21 cellular contexts compared by ENCODE assay signal in genomic region chr6:82208914-82209313, GRCh38. TPM values are rescaled to one million over a fixed set of nuclear protein-coding genes. Genes with fewer than 3 reads are reported as not detected.
A peak's percentile ranks its signal among the peaks of the same experiment; 100 is the strongest.
DNase-seq lines count a peak whose midpoint lies in the region; ATAC-seq, FAIRE-seq and TF ChIP-seq lines count a peak whose summit lies in the region.
"Had no signal": no experiment of that assay in that cellular context is flagged by ENCODE, and none has a peak within 500 bp of the region (broad histone marks: within the 10 kb centered on the region; RNA-seq: fewer than 3 reads in every experiment).

No MANE protein-coding gene starts in this region.

- BruUV-seq in MCF 10A (replicated peaks; lab: Mats Ljungman, UMichigan) = no TSS peak
- BruUV-seq in K562 (replicated peaks; lab: Mats Ljungman, UMichigan) = no TSS peak

- no peak overlapping the region for H3K4me3 Mint-ChIP-seq in MCF 10A (ENCODE audit: unreplicated experiment)
- H3K4me3 Mint-ChIP-seq in stimulated activated effector memory CD8-positive, alpha-beta T cell treated with anti-CD3 and anti-CD28 coated beads, Interleukin-12 subunit alpha, Interleukin-12 subunit beta, amount 100 ng/mL, for 72 hours = no peak overlapping the region
- H3K4me3 Mint-ChIP-seq: CD8-positive, alpha-beta memory T cell; HFFc6 had no signal

- ATAC-seq in K562 = no peak
- peak; percentile 67 for ATAC-seq in stimulated activated effector memory CD8-positive, alpha-beta T cell treated with anti-CD3 and anti-CD28 coated beads, Interleukin-12 subunit alpha, Interleukin-12 subunit beta, amount 100 ng/mL, for 72 hours
- ATAC-seq in HG02588 (IDR thresholded peaks at IDR 0.05; ENCODE audit: unreplicated experiment) = no peak
- ATAC-seq: A549 had no signal

- DNase-seq in MCF 10A (ENCODE audit: unreplicated experiment) (peak; percentile 0), breast epithelium (ENCODE audit: low spot score in 2 of 2) (no peak), NB4 (ENCODE audit: low read depth) (peak; percentile 40), K562 (ENCODE audit: extremely low read depth in 1 of 4, low spot score in 3 of 4) (no peak), 8988T (no peak), NCI-H1436 treated with DMSO at 0.1 percent for 48 hours (lab: John Stamatoyannopoulos, UW) (no peak)
- no peak for DNase-seq in stimulated activated effector memory CD8-positive, alpha-beta T cell treated with anti-CD3 and anti-CD28 coated beads, Interleukin-12 subunit alpha, Interleukin-12 subunit beta, amount 100 ng/mL, for 72 hours (ENCODE audit: low spot score in 2 of 2)
- DNase-seq: CD8-positive, alpha-beta memory T cell; DMS79; HFFc6; NCI-H1105 treated with DMSO at 0.1 percent for 48 hours; NCI-H1694 treated with DMSO at 0.1 percent for 48 hours; NCI-H226; NCI-H524; NCI-H82; SJCRH30 had no signal

- H4K20me1 ChIP-seq in K562 (replicated peaks; ENCODE audit: control insufficient read depth, insufficient read depth, low read length) = no peaks in the 10 kb centered on the region
- H4K20me1 ChIP-seq: BLaER1 treated with 17β-estradiol and CSF1 and Interleukin-3, amounts not matched to agents 10 nM and 100 nM had no signal

- no peaks in the 10 kb centered on the region for H3K4me1 ChIP-seq in breast epithelium
- H3K4me1 ChIP-seq in K562 (replicated peaks in 1 of 2; ENCODE audit: control insufficient read depth in 2 of 2, insufficient read depth in 2 of 2, low read length in 2 of 2) = peaks cover 2 to 5% of the 10 kb centered on the region in 2 experiments; a peak in 4 of 5 replicates

- TF ChIP-seq EP300 in K562 (IDR thresholded peaks at IDR 0.05; ENCODE audit: low read length) = no peak

- no peak overlapping the region for H3K4me3 ChIP-seq in breast epithelium
- no peak overlapping the region for H3K4me3 ChIP-seq in NB4 (ENCODE audit: low read depth, low read length)
- H3K4me3 ChIP-seq in K562 = no peak overlapping the region
- H3K4me3 ChIP-seq: A549; BLaER1 treated with 17β-estradiol and CSF1 and Interleukin-3, amounts not matched to agents 10 nM and 100 nM; SJCRH30 had no signal

- peaks cover 82% of the 10 kb centered on the region for H3K36me3 Mint-ChIP-seq in MCF 10A (ENCODE audit: insufficient read depth, unreplicated experiment)
- peaks cover 99% of the 10 kb centered on the region for H3K36me3 Mint-ChIP-seq in stimulated activated effector memory CD8-positive, alpha-beta T cell treated with anti-CD3 and anti-CD28 coated beads, Interleukin-12 subunit alpha, Interleukin-12 subunit beta, amount 100 ng/mL, for 72 hours

- no peaks in the 10 kb centered on the region for H3K9me1 ChIP-seq in K562 (ENCODE audit: control insufficient read depth, insufficient read depth, low read length)

- POLR2A ChIA-PET in MCF 10A (lab: Yijun Ruan, JAX) (no interaction called here), K562 (lab: Yijun Ruan, JAX) (no interaction called here)

- FAIRE-seq in K562 (lab: Jason Lieb, UNC) = no peak
- FAIRE-seq: A549, H54 had no signal

- no peaks in the 10 kb centered on the region for H3K79me2 ChIP-seq in K562 (ENCODE audit: control insufficient read depth, insufficient read depth, low read length)

- peak overlapping the region; percentile 39 for H3K27ac Mint-ChIP-seq in MCF 10A (ENCODE audit: low read depth, unreplicated experiment)
- no peak overlapping the region for H3K27ac Mint-ChIP-seq in stimulated activated effector memory CD8-positive, alpha-beta T cell treated with anti-CD3 and anti-CD28 coated beads, Interleukin-12 subunit alpha, Interleukin-12 subunit beta, amount 100 ng/mL, for 72 hours
- H3K27ac Mint-ChIP-seq: HFFc6 had no signal

- H3K4me1 Mint-ChIP-seq in MCF 10A (ENCODE audit: insufficient read depth, unreplicated experiment) = peaks cover 10% of the 10 kb centered on the region
- peaks cover 5% of the 10 kb centered on the region for H3K4me1 Mint-ChIP-seq in stimulated activated effector memory CD8-positive, alpha-beta T cell treated with anti-CD3 and anti-CD28 coated beads, Interleukin-12 subunit alpha, Interleukin-12 subunit beta, amount 100 ng/mL, for 72 hours

- WGBS in K562 (ENCODE audit: insufficient coverage, low coverage, missing lambda C conversion rate) = 75% methylated on average over 4 of the region's 4 CpGs

- H3K4me2 ChIP-seq in K562 (ENCODE audit: insufficient read depth, low read length) = no peak overlapping the region
- H3K4me2 ChIP-seq: A549; BLaER1 treated with 17β-estradiol and CSF1 and Interleukin-3, amounts not matched to agents 10 nM and 100 nM; KMS-11 had no signal

- no peak overlapping the region for H2AFZ ChIP-seq in K562 (ENCODE audit: low read depth, low read length)

- no peak for TF ChIP-seq RAD21 in K562 (CRISPR knock-in tag; conservative IDR thresholded peaks at IDR 0.05 in 1 of 2, IDR thresholded peaks at IDR 0.05 in 1 of 2)

- no peak overlapping the region for H3K9ac ChIP-seq in K562 (ENCODE audit: insufficient read depth in 1 of 2, low read depth in 2 of 2, low read length in 2 of 2)
- H3K9ac ChIP-seq: BLaER1 treated with 17β-estradiol and CSF1 and Interleukin-3, amounts not matched to agents 10 nM and 100 nM; KMS-11 had no signal

- in situ Hi-C loops in K562 (cut with MboI) = no loop called here

- intact Hi-C loops in MCF 10A (cut with micrococcal nuclease) (no loop called here), breast epithelium (cut with DNase I; ENCODE audit: low total_unique reads) (no loop called here), K562 (cut with micrococcal nuclease) (loop anchor here (5.0 kb wide), 1 partner anchor 38 kb away; the partner anchor contains the start of gene IBTK)

- no peaks in the 10 kb centered on the region for H3K9me3 ChIP-seq in breast epithelium
- no peaks in the 10 kb centered on the region for H3K9me3 ChIP-seq in K562 (replicated peaks; ENCODE audit: control insufficient read depth, insufficient read depth, low read depth, low read length)
- H3K9me3 ChIP-seq: A549; BLaER1 treated with 17β-estradiol and CSF1 and Interleukin-3, amounts not matched to agents 10 nM and 100 nM; SJCRH30 had no signal

- H3K27ac ChIP-seq in breast epithelium = no peak overlapping the region
- no peak overlapping the region for H3K27ac ChIP-seq in K562 (ENCODE audit: extremely low read depth, low read depth, low read length)
- H3K27ac ChIP-seq: A549; BLaER1 treated with 17β-estradiol and CSF1 and Interleukin-3, amounts not matched to agents 10 nM and 100 nM; KMS-11; SJCRH30 had no signal

- TF ChIP-seq POLR2A in breast epithelium (IDR thresholded peaks at IDR 0.05) (no peak), NB4 (IDR thresholded peaks at IDR 0.05; ENCODE audit: extremely low read depth, insufficient read length) (no peak), K562 (conservative IDR thresholded peaks at IDR 0.05) (no peak)

- TF ChIP-seq CTCF in MCF 10A (IDR thresholded peaks at IDR 0.05; ENCODE audit: unreplicated experiment) (no peak), breast epithelium (IDR thresholded peaks at IDR 0.05) (no peak), NB4 (IDR thresholded peaks at IDR 0.05; ENCODE audit: low read depth, low read length) (no peak), K562 (IDR thresholded peaks at IDR 0.05 in 2 of 3, conservative IDR thresholded peaks at IDR 0.05 in 1 of 3; ENCODE audit: insufficient read depth in 2 of 3, low read depth in 1 of 3, low read length in 3 of 3) (no peak)

- CTCF ChIA-PET in MCF 10A (lab: Yijun Ruan, JAX) (interaction anchor here (0.6 kb wide), 1 partner anchor 857 kb away, joined by 3 read pairs; the partner anchor contains the start of gene UBE3D), K562 (lab: Yijun Ruan, JAX; ENCODE audit: low intra/inter-chr PET ratio) (no interaction called here)

- H3K27me3 Mint-ChIP-seq in MCF 10A (ENCODE audit: insufficient read depth, unreplicated experiment) = no peaks in the 10 kb centered on the region
- H3K27me3 Mint-ChIP-seq: CD8-positive, alpha-beta memory T cell had no signal

- peaks cover 6% of the 10 kb centered on the region for H3K36me3 ChIP-seq in breast epithelium
- H3K36me3 ChIP-seq in K562 (ENCODE audit: control insufficient read depth, insufficient read depth, low read length) = peaks cover 49% of the 10 kb centered on the region; the same call in 2 of the 3 replicates

- H3K27me3 ChIP-seq in breast epithelium (no peaks in the 10 kb centered on the region), K562 (ENCODE audit: control insufficient read depth in 2 of 2, insufficient read depth in 2 of 2, low read length in 2 of 2) (no peaks in the 10 kb centered on the region)
- H3K27me3 ChIP-seq: BLaER1 treated with 17β-estradiol and CSF1 and Interleukin-3, amounts not matched to agents 10 nM and 100 nM; SJCRH30 had no signal

- H3K9me3 Mint-ChIP-seq in MCF 10A (ENCODE audit: unreplicated experiment) = no peaks in the 10 kb centered on the region
- no peaks in the 10 kb centered on the region for H3K9me3 Mint-ChIP-seq in stimulated activated effector memory CD8-positive, alpha-beta T cell treated with anti-CD3 and anti-CD28 coated beads, Interleukin-12 subunit alpha, Interleukin-12 subunit beta, amount 100 ng/mL, for 72 hours
- H3K9me3 Mint-ChIP-seq: CD8-positive, alpha-beta memory T cell; HFFc6 had no signal

TF ChIP-seq in K562, 482 proteins besides CTCF, POLR2A, EP300 and RAD21 (continues in another document):
- no peak for TF ChIP-seq RCOR1 (IDR thresholded peaks at IDR 0.05; ENCODE audit: borderline replicate concordance in 1 of 2, low read depth in 2 of 2, low read length in 2 of 2)
- peak; percentile 15; the same call in 1 of the 2 replicates for TF ChIP-seq CEBPB (tag; IDR thresholded peaks at IDR 0.05)

RNA-seq across cellular contexts. Expression of gene IBTK, which starts 38.6 kb away (rescaled TPM):
- total RNA-seq in MCF 10A (2022) (59.0 and 66.2 TPM in 2 replicates), breast epithelium (10 to 100 TPM; 25.6 to 41.1 (median 33.4) TPM), K562 (2014; rRNA removed) (15.8 and 17.3 TPM in 2 replicates), K562 (2014; rRNA removed; fragmentation: Illumina TruSeq; extraction: Trizol) (33.9 and 40.4 TPM in 2 replicates), K562 (2015; rRNA removed; fragmentation: Illumina TruSeq; extraction: Trizol) (31.6 and 36.4 TPM in 2 replicates), K562 (2021) (22.2 and 22.9 TPM in 2 replicates)
- 28.6 and 102 TPM in 2 replicates for total RNA-seq in K562 (2011; cell fraction: chromatin; rRNA removed; ENCODE audit: low replicate concordance)
- 13.7 and 19.1 TPM in 2 replicates for total RNA-seq in K562 (2011; cell fraction: nucleolus; rRNA removed)
- 31.2 and 36.9 TPM in 2 replicates for total RNA-seq in K562 (2011; cell fraction: nucleoplasm; rRNA removed)
- polyA plus RNA-seq in K562 (2011; rRNA removed) (18.3 and 25.6 TPM in 2 replicates), K562 (2014; fragmentation: Illumina TruSeq; extraction: Trizol) (19.8 and 21.8 TPM in 2 replicates), K562 (2014; fragmentation: Nextera tagmentation; extraction: Ambion mirVana) (10 to 100 TPM; 13.2 to 16.9 TPM), K562 (2014; rRNA removed) (13.3 and 15.9 TPM in 2 replicates)
- polyA plus RNA-seq in K562 (2011; cell fraction: cytosol; rRNA removed) = 3.0 and 5.8 TPM in 2 replicates
- 13.8 and 17.4 TPM in 2 replicates for polyA plus RNA-seq in K562 (2011; cell fraction: nucleus; rRNA removed)
- polyA plus RNA-seq in K562 (2012) = 12.8 and 14.0 TPM in 2 replicates
- 67.7 and 72.7 TPM in 2 replicates for polyA minus RNA-seq in K562 (2011; rRNA and poly(A)+ RNA removed)
- 17.6 and 20.9 TPM in 2 replicates for polyA minus RNA-seq in K562 (2011; cell fraction: cytosol; rRNA and poly(A)+ RNA removed)
- polyA minus RNA-seq in K562 (2011; cell fraction: nucleus; rRNA and poly(A)+ RNA removed) = 30.8 and 51.0 TPM in 2 replicates

Comparison
In these comparisons a context has a peak if more than half of its experiments do, and no peak if none do; other contexts are left out.
1. DNase-seq: peak in MCF 10A (single experiment) and NB4 (single experiment); none in breast epithelium (0 of 2), K562 (0 of 4), stimulated activated effector memory CD8-positive, alpha-beta T cell treated with anti-CD3 and anti-CD28 coated beads, Interleukin-12 subunit alpha, Interleukin-12 subunit beta, amount 100 ng/mL, for 72 hours (0 of 2), 8988T (single experiment) and NCI-H1436 treated with DMSO at 0.1 percent for 48 hours (single experiment).